Comparison of ENCODE assay signal across 10 cellular contexts in genomic region chr1:150609726-150610125, GRCh38. TPM values are rescaled to one million over a fixed set of nuclear protein-coding genes. Genes with fewer than 3 reads are reported as not detected.
A peak's percentile ranks its signal among the peaks of the same experiment; 100 is the strongest.
DNase-seq lines count a peak whose midpoint lies in the region; ATAC-seq, FAIRE-seq and TF ChIP-seq lines count a peak whose summit lies in the region.
"Had no signal": no experiment of that assay in that cellular context is flagged by ENCODE, and none has a peak within 500 bp of the region (broad histone marks: within the 10 kb centered on the region; RNA-seq: fewer than 3 reads in every experiment).

No MANE protein-coding gene starts in this region.

- no peaks in the 10 kb centered on the region for H3K27me3 Mint-ChIP-seq in T-helper 2 cell treated with Interferon-gamma antibody and Interleukin-4, amounts not matched to agents 5 μg/mL and 100 μg/mL, for 36 hours (ENCODE audit: low read depth)
- no peaks in the 10 kb centered on the region for H3K27me3 Mint-ChIP-seq in activated naive CD8-positive, alpha-beta T cell treated with anti-CD3 and anti-CD28 coated beads for 36 hours

- no peak for TF ChIP-seq POLR2A in breast epithelium (IDR thresholded peaks at IDR 0.05)
- no peak for TF ChIP-seq POLR2A in HepG2 (IDR thresholded peaks at IDR 0.05; ENCODE audit: insufficient read depth in 1 of 2, low read depth in 2 of 2, low read length in 2 of 2)
- no peak for TF ChIP-seq POLR2A in testis (IDR thresholded peaks at IDR 0.05)

- 93% methylated on average over 2 of the region's 2 CpGs for WGBS in HepG2 (ENCODE audit: low lambda C conversion rate)
- WGBS in testis, 2 donors, result 25 to 38% methylated on average over 2 of the region's 2 CpGs

- H3K36me3 Mint-ChIP-seq in T-helper 2 cell treated with Interferon-gamma antibody and Interleukin-4, amounts not matched to agents 5 μg/mL and 100 μg/mL, for 36 hours (ENCODE audit: low read depth), result peaks cover 9% of the 10 kb centered on the region
- H3K36me3 Mint-ChIP-seq in activated naive CD8-positive, alpha-beta T cell treated with anti-CD3 and anti-CD28 coated beads for 36 hours, result peaks cover 29% of the 10 kb centered on the region

- H3K27ac Mint-ChIP-seq in T-helper 2 cell treated with Interferon-gamma antibody and Interleukin-4, amounts not matched to agents 5 μg/mL and 100 μg/mL, for 36 hours, result peak overlapping the region; percentile 21
- no peak overlapping the region for H3K27ac Mint-ChIP-seq in activated naive CD8-positive, alpha-beta T cell treated with anti-CD3 and anti-CD28 coated beads for 36 hours

- in situ Hi-C loops in HepG2 (cut with HindIII; ENCODE audit: extremely low pct_ligation_motif_present, low pct_unique_long_range_greater_than_20kb), result no loop called here

- no peaks in the 10 kb centered on the region for H4K20me1 ChIP-seq in HepG2 (ENCODE audit: insufficient read depth, low read length)

- TF ChIP-seq EP300 in HepG2 (IDR thresholded peaks at IDR 0.05; ENCODE audit: low read depth in 2 of 2, low read length in 2 of 2) (no peak), HepG2 (CRISPR knock-in tag; IDR thresholded peaks at IDR 0.05; ENCODE audit: borderline replicate concordance) (no peak)

- no peak for TF ChIP-seq RAD21 in HepG2 (CRISPR knock-in tag; IDR thresholded peaks at IDR 0.05)

- POLR2A ChIA-PET in HepG2 (lab: Yijun Ruan, JAX), result interaction anchor here (1.3 to 2.6 kb wide), 3 partner anchors 20 to 42 kb away, joined by 3 to 12 read pairs (median 5); partner anchors contain the start of genes ENSA and MCL1

- BruUV-seq in HepG2 (replicated peaks; lab: Mats Ljungman, UMichigan), result no TSS peak

- no peak overlapping the region for H3K9ac ChIP-seq in HepG2 (ENCODE audit: insufficient read depth, low read depth, low read length)

- CTCF ChIA-PET in HepG2 (lab: Yijun Ruan, JAX; ENCODE audit: low intra/inter-chr PET ratio, low total read pairs), result no interaction called here

- no peak for TF ChIP-seq CTCF in breast epithelium (IDR thresholded peaks at IDR 0.05)
- no peak for TF ChIP-seq CTCF in HepG2 (CRISPR knock-in tag; IDR thresholded peaks at IDR 0.05)
- TF ChIP-seq CTCF in testis (IDR thresholded peaks at IDR 0.05), result no peak

- H3K9me3 Mint-ChIP-seq in T-helper 2 cell treated with Interferon-gamma antibody and Interleukin-4, amounts not matched to agents 5 μg/mL and 100 μg/mL, for 36 hours, result no peaks in the 10 kb centered on the region
- no peaks in the 10 kb centered on the region for H3K9me3 Mint-ChIP-seq in activated naive CD8-positive, alpha-beta T cell treated with anti-CD3 and anti-CD28 coated beads for 36 hours

- no peak overlapping the region for H3K4me3 Mint-ChIP-seq in T-helper 2 cell treated with Interferon-gamma antibody and Interleukin-4, amounts not matched to agents 5 μg/mL and 100 μg/mL, for 36 hours
- H3K4me3 Mint-ChIP-seq in activated naive CD8-positive, alpha-beta T cell treated with anti-CD3 and anti-CD28 coated beads for 36 hours, result no peak overlapping the region

- intact Hi-C loops in breast epithelium (cut with DNase I; ENCODE audit: low total_unique reads) (no loop called here), HepG2 (cut with micrococcal nuclease; ENCODE audit: unreplicated experiment) (loop anchor here (5.0 kb wide), 1 partner anchor 32 kb away; the partner anchor contains the start of gene MCL1), testis (cut with DNase I; ENCODE audit: low total_unique reads) (no loop called here)

- H3K27me3 ChIP-seq in breast epithelium, result no peaks in the 10 kb centered on the region
- H3K27me3 ChIP-seq in HepG2 (ENCODE audit: control insufficient read depth in 1 of 2, insufficient read depth in 2 of 2, low read length in 2 of 2), result no peaks in the 10 kb centered on the region
- H3K27me3 ChIP-seq in testis, result no peaks in the 10 kb centered on the region

- peaks cover 3% of the 10 kb centered on the region for H3K79me2 ChIP-seq in HepG2 (ENCODE audit: insufficient read depth, low read length)

- H3K4me1 Mint-ChIP-seq in T-helper 2 cell treated with Interferon-gamma antibody and Interleukin-4, amounts not matched to agents 5 μg/mL and 100 μg/mL, for 36 hours (ENCODE audit: low read depth), result peaks cover 35% of the 10 kb centered on the region
- peaks cover 35% of the 10 kb centered on the region for H3K4me1 Mint-ChIP-seq in activated naive CD8-positive, alpha-beta T cell treated with anti-CD3 and anti-CD28 coated beads for 36 hours

- no peaks in the 10 kb centered on the region for H3K9me3 ChIP-seq in breast epithelium
- no peaks in the 10 kb centered on the region for H3K9me3 ChIP-seq in HepG2 (ENCODE audit: low read length)
- H3K9me3 ChIP-seq in testis, result no peaks in the 10 kb centered on the region

- H3K4me2 ChIP-seq in HepG2 (ENCODE audit: low read depth, low read length), result no peak overlapping the region

- ATAC-seq in HepG2 (no peak), HG02885 (IDR thresholded peaks at IDR 0.05; ENCODE audit: poor library complexity, unreplicated experiment) (no peak)

- DNase-seq in T-helper 2 cell treated with Interferon-gamma antibody and Interleukin-4, amounts not matched to agents 5 μg/mL and 100 μg/mL, for 36 hours (ENCODE audit: low spot score), result no peak
- DNase-seq in T-helper 2 cell (no peak), breast epithelium (ENCODE audit: low spot score in 2 of 2) (no peak), HepG2 (ENCODE audit: low spot score) (no peak), testis (no peak), dedifferentiated amniotic fluid mesenchymal stem cell (ENCODE audit: extremely low spot score) (no peak)
- no peak for DNase-seq in activated naive CD8-positive, alpha-beta T cell treated with anti-CD3 and anti-CD28 coated beads for 36 hours
- DNase-seq: NCI-H1092; stimulated activated CD4-positive, alpha-beta T cell treated with anti-CD3 and anti-CD28 coated beads, Interleukin-4, amount 100 ng/mL, for 24 hours had no signal

- H3K4me3 ChIP-seq in breast epithelium (no peak overlapping the region), HepG2 (replicated peaks in 1 of 3; ENCODE audit: insufficient read depth in 1 of 3, low read depth in 2 of 3, low read length in 3 of 3) (no peak overlapping the region), testis (no peak overlapping the region)

- no peak overlapping the region for H2AFZ ChIP-seq in HepG2 (ENCODE audit: low read length)

- H3K27ac ChIP-seq in breast epithelium, result peak overlapping the region; percentile 87 to 93
- H3K27ac ChIP-seq in HepG2 (ENCODE audit: extremely low read length, insufficient read depth, low read length), result peak overlapping the region; percentile 42
- H3K27ac ChIP-seq in testis, result peak overlapping the region; percentile 57 to 74

- H3K4me1 ChIP-seq in breast epithelium (peaks cover 0 to 17% of the 10 kb centered on the region in 2 donors), HepG2 (ENCODE audit: insufficient read depth, low read length) (peaks cover 69% of the 10 kb centered on the region), testis (peaks cover 36% of the 10 kb centered on the region)

- no peak for FAIRE-seq in HepG2 (lab: Jason Lieb, UNC)

- H3K36me3 ChIP-seq in breast epithelium (no peaks in the 10 kb centered on the region), HepG2 (replicated peaks in 1 of 2; ENCODE audit: control insufficient read depth in 1 of 2, insufficient read depth in 2 of 2, low read length in 2 of 2) (peaks cover 0 to 3% of the 10 kb centered on the region in 2 experiments; a peak in 1 of 5 replicates), testis (ENCODE audit: low read depth, missing control alignments) (no peaks in the 10 kb centered on the region)

RNA-seq across cellular contexts. Expression of gene ENSA, which starts 19.7 kb away (rescaled TPM):
- 100 to 1,000 TPM; 187 to 273 (median 194) TPM for total RNA-seq in breast epithelium
- total RNA-seq in HepG2 (2016; rRNA removed; fragmentation: Illumina TruSeq; extraction: Trizol), result 111 and 137 TPM in 2 replicates
- total RNA-seq in HepG2 (2016; cell fraction: cytosol; rRNA removed; fragmentation: Illumina TruSeq; extraction: Trizol; ENCODE audit: low read depth), result 32.7 and 33.3 TPM in 2 replicates
- 104 and 136 TPM in 2 replicates for total RNA-seq in HepG2 (2016; cell fraction: insoluble cytoplasmic fraction; rRNA removed; fragmentation: Illumina TruSeq; extraction: Trizol)
- total RNA-seq in HepG2 (2016; cell fraction: membrane; rRNA removed; fragmentation: Illumina TruSeq; extraction: Trizol), result 71.0 and 79.7 TPM in 2 replicates
- 59.2 and 64.7 TPM in 2 replicates for total RNA-seq in HepG2 (2016; cell fraction: nucleus; rRNA removed; fragmentation: Illumina TruSeq; extraction: Trizol)
- polyA plus RNA-seq in HepG2 (2011; rRNA removed), result 54.5 and 55.1 TPM in 2 replicates
- 35.3 and 39.9 TPM in 2 replicates for polyA plus RNA-seq in HepG2 (2011; cell fraction: cytosol; rRNA removed)
- 18.3 and 19.1 TPM in 2 replicates for polyA plus RNA-seq in HepG2 (2011; cell fraction: nucleus; rRNA removed)
- polyA plus RNA-seq in HepG2 (2012), result 68.7 and 69.6 TPM in 2 replicates
- polyA plus RNA-seq in HepG2 (2016; cell fraction: cytosol; fragmentation: Illumina TruSeq; extraction: Trizol; ENCODE audit: low read depth), result 46.8 and 50.7 TPM in 2 replicates
- 203 and 211 TPM in 2 replicates for polyA plus RNA-seq in HepG2 (2016; cell fraction: insoluble cytoplasmic fraction; fragmentation: Illumina TruSeq; extraction: Trizol; ENCODE audit: low read depth)
- 87.0 and 96.1 TPM in 2 replicates for polyA plus RNA-seq in HepG2 (2016; cell fraction: membrane; fragmentation: Illumina TruSeq; extraction: Trizol; ENCODE audit: low read depth)
- polyA plus RNA-seq in HepG2 (2016; cell fraction: nucleus; fragmentation: Illumina TruSeq; extraction: Trizol; ENCODE audit: insufficient read depth, low read depth), result 97.2 and 103 TPM in 2 replicates
- polyA minus RNA-seq in HepG2 (2011; rRNA and poly(A)+ RNA removed; ENCODE audit: low replicate concordance), result 25.8 and 53.2 TPM in 2 replicates
- polyA minus RNA-seq in HepG2 (2011; cell fraction: cytosol; rRNA and poly(A)+ RNA removed), result 16.0 and 18.2 TPM in 2 replicates
- 34.9 and 47.6 TPM in 2 replicates for polyA minus RNA-seq in HepG2 (2011; cell fraction: nucleus; rRNA and poly(A)+ RNA removed)
- total RNA-seq in testis, result 10 to 100 TPM; 76.5 to 84.5 TPM
- 104 TPM for polyA plus RNA-seq in testis (ENCODE audit: insufficient read depth, low read depth, low replicate concordance)
- total RNA-seq in activated naive CD8-positive, alpha-beta T cell treated with anti-CD3 and anti-CD28 coated beads for 36 hours, result 100 to 1,000 TPM; 195 to 214 TPM

RNA-seq across cellular contexts. Expression of gene MCL1, which starts 30.3 kb away (rescaled TPM):
- 100 to 1,000 TPM; 257 to 535 (median 333) TPM for total RNA-seq in breast epithelium
- total RNA-seq in HepG2 (2016; rRNA removed; fragmentation: Illumina TruSeq; extraction: Trizol), result 113 and 125 TPM in 2 replicates
- 16.3 and 19.0 TPM in 2 replicates for total RNA-seq in HepG2 (2016; cell fraction: cytosol; rRNA removed; fragmentation: Illumina TruSeq; extraction: Trizol; ENCODE audit: low read depth)
- 108 and 127 TPM in 2 replicates for total RNA-seq in HepG2 (2016; cell fraction: insoluble cytoplasmic fraction; rRNA removed; fragmentation: Illumina TruSeq; extraction: Trizol)
- total RNA-seq in HepG2 (2016; cell fraction: membrane; rRNA removed; fragmentation: Illumina TruSeq; extraction: Trizol), result 41.9 and 48.9 TPM in 2 replicates
- 150 and 151 TPM in 2 replicates for total RNA-seq in HepG2 (2016; cell fraction: nucleus; rRNA removed; fragmentation: Illumina TruSeq; extraction: Trizol)
- 69.5 and 70.6 TPM in 2 replicates for polyA plus RNA-seq in HepG2 (2011; rRNA removed)
- 40.6 and 51.3 TPM in 2 replicates for polyA plus RNA-seq in HepG2 (2011; cell fraction: cytosol; rRNA removed)
- polyA plus RNA-seq in HepG2 (2011; cell fraction: nucleus; rRNA removed), result 127 and 138 TPM in 2 replicates
- 59.5 and 80.1 TPM in 2 replicates for polyA plus RNA-seq in HepG2 (2012)
- 5.6 and 6.4 TPM in 2 replicates for polyA plus RNA-seq in HepG2 (2016; cell fraction: cytosol; fragmentation: Illumina TruSeq; extraction: Trizol; ENCODE audit: low read depth)
- 99.4 and 100.0 TPM in 2 replicates for polyA plus RNA-seq in HepG2 (2016; cell fraction: insoluble cytoplasmic fraction; fragmentation: Illumina TruSeq; extraction: Trizol; ENCODE audit: low read depth)
- 21.9 and 23.4 TPM in 2 replicates for polyA plus RNA-seq in HepG2 (2016; cell fraction: membrane; fragmentation: Illumina TruSeq; extraction: Trizol; ENCODE audit: low read depth)
- 207 and 216 TPM in 2 replicates for polyA plus RNA-seq in HepG2 (2016; cell fraction: nucleus; fragmentation: Illumina TruSeq; extraction: Trizol; ENCODE audit: insufficient read depth, low read depth)
- polyA minus RNA-seq in HepG2 (2011; rRNA and poly(A)+ RNA removed; ENCODE audit: low replicate concordance), result 65.4 and 90.8 TPM in 2 replicates
- 72.9 and 73.2 TPM in 2 replicates for polyA minus RNA-seq in HepG2 (2011; cell fraction: cytosol; rRNA and poly(A)+ RNA removed)
- polyA minus RNA-seq in HepG2 (2011; cell fraction: nucleus; rRNA and poly(A)+ RNA removed), result 152 and 196 TPM in 2 replicates
- total RNA-seq in testis, result 100 to 1,000 TPM in 1 of 2 donors, 10 to 100 TPM in 1; 94.1 to 111 TPM
- polyA plus RNA-seq in testis (ENCODE audit: insufficient read depth, low read depth, low replicate concordance), result 112 TPM
- total RNA-seq in activated naive CD8-positive, alpha-beta T cell treated with anti-CD3 and anti-CD28 coated beads for 36 hours, result 100 to 1,000 TPM; 209 to 217 TPM
